ENCODE assay signal across 1 cellular context in the genomic region with DNA sequence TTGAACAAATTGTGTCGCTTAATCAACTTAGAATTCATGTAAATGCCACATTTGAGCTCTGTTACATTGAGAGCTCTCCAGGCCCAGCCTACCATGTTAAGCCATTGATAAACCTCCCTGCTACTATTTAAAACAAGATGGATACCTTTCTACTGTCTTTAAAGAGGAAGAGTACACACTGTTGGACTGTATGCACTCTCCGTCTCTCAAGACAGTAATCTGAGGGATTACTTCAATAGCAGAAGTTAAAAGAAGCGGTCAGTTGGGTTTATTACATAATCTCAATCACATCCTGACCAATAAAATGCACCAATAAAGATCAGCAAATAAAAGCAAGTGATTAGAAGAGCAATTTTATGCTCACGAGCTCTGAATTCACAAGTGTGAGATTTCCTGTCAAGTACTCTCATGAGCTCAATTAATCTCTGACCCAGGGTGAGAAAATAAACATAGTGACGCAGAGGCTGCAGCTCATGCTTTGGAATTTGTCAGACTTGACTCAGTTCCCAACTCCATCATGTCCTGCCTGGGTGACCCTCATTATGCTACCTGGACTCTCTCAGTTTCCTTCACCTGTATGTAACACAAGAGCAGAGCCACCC.
TF ChIP-seq lines count a peak whose summit lies in the region.

No MANE protein-coding gene starts in this region.

TF ChIP-seq in HepG2, 621 proteins besides CTCF, POLR2A, EP300 and RAD21 (continued from another document):
- TF ChIP-seq, protein P1, sequence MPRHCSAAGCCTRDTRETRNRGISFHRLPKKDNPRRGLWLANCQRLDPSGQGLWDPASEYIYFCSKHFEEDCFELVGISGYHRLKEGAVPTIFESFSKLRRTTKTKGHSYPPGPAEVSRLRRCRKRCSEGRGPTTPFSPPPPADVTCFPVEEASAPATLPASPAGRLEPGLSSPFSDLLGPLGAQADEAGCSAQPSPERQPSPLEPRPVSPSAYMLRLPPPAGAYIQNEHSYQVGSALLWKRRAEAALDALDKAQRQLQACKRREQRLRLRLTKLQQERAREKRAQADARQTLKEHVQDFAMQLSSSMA (CRISPR knock-in tag; IDR thresholded peaks at IDR 0.05) = no peak
- TF ChIP-seq, protein P2, sequence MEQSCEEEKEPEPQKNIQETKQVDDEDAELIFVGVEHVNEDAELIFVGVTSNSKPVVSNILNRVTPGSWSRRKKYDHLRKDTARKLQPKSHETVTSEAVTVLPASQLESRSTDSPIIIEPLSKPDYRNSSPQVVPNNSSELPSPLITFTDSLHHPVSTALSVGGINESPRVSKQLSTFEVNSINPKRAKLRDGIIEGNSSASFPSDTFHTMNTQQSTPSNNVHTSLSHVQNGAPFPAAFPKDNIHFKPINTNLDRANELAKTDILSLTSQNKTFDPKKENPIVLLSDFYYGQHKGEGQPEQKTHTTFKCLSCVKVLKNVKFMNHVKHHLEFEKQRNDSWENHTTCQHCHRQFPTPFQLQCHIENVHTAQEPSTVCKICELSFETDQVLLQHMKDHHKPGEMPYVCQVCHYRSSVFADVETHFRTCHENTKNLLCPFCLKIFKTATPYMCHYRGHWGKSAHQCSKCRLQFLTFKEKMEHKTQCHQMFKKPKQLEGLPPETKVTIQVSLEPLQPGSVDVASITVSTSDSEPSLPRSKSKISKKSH (CRISPR knock-in tag; IDR thresholded peaks at IDR 0.05; ENCODE audit: borderline replicate concordance) = no peak
- TF ChIP-seq RBM22 (optimal IDR thresholded peaks at IDR 0.05; ENCODE audit: low read length) = no peak
- TF ChIP-seq, protein P3, sequence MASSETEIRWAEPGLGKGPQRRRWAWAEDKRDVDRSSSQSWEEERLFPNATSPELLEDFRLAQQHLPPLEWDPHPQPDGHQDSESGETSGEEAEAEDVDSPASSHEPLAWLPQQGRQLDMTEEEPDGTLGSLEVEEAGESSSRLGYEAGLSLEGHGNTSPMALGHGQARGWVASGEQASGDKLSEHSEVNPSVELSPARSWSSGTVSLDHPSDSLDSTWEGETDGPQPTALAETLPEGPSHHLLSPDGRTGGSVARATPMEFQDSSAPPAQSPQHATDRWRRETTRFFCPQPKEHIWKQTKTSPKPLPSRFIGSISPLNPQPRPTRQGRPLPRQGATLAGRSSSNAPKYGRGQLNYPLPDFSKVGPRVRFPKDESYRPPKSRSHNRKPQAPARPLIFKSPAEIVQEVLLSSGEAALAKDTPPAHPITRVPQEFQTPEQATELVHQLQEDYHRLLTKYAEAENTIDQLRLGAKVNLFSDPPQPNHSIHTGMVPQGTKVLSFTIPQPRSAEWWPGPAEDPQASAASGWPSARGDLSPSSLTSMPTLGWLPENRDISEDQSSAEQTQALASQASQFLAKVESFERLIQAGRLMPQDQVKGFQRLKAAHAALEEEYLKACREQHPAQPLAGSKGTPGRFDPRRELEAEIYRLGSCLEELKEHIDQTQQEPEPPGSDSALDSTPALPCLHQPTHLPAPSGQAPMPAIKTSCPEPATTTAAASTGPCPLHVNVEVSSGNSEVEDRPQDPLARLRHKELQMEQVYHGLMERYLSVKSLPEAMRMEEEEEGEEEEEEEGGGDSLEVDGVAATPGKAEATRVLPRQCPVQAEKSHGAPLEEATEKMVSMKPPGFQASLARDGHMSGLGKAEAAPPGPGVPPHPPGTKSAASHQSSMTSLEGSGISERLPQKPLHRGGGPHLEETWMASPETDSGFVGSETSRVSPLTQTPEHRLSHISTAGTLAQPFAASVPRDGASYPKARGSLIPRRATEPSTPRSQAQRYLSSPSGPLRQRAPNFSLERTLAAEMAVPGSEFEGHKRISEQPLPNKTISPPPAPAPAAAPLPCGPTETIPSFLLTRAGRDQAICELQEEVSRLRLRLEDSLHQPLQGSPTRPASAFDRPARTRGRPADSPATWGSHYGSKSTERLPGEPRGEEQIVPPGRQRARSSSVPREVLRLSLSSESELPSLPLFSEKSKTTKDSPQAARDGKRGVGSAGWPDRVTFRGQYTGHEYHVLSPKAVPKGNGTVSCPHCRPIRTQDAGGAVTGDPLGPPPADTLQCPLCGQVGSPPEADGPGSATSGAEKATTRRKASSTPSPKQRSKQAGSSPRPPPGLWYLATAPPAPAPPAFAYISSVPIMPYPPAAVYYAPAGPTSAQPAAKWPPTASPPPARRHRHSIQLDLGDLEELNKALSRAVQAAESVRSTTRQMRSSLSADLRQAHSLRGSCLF (CRISPR knock-in tag; IDR thresholded peaks at IDR 0.05; ENCODE audit: borderline replicate concordance) = no peak
- TF ChIP-seq ZNF251 (CRISPR knock-in tag; IDR thresholded peaks at IDR 0.05) = no peak
- no peak for TF ChIP-seq FOSL1 (CRISPR knock-in tag; IDR thresholded peaks at IDR 0.05; ENCODE audit: borderline replicate concordance)
